7 cellular contexts compared by ENCODE assay signal in the genomic region with DNA sequence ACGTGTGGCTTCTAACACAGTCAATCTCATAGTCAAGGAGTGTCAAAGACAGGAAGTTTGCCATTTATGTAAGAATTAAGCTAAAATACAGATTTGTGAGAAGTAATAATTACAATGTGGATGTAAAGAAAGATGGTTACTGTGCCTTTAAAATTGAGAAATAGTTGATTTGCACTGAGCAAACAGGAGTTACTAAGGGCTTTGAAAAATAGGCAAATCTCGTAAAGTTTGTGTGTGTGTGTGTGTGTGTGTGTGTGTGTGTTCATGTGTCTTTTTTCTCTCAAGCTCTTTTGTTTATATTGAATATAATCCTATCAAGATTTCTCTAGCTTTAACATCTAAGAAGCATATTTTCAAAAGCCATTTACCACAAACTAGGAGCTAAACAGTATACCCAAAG.
"Had no signal": no experiment of that assay in that cellular context is flagged by ENCODE, and none has a peak within 500 bp of the region (broad histone marks: within the 10 kb centered on the region; RNA-seq: fewer than 3 reads in every experiment).

No MANE protein-coding gene starts in this region.

- H2AFZ ChIP-seq: GM23248 had no signal

- H3K4me3 ChIP-seq: GM23248 had no signal

- ATAC-seq: HepG2 had no signal

- H3K27ac ChIP-seq: GM23248, HL-60 had no signal

- H3K9ac ChIP-seq: GM23248 had no signal

- DNase-seq: GM23248, GOT3, H9, HCEC 1CT, KBM-7 had no signal
